2 cellular contexts compared by ENCODE assay signal in the genomic region with DNA sequence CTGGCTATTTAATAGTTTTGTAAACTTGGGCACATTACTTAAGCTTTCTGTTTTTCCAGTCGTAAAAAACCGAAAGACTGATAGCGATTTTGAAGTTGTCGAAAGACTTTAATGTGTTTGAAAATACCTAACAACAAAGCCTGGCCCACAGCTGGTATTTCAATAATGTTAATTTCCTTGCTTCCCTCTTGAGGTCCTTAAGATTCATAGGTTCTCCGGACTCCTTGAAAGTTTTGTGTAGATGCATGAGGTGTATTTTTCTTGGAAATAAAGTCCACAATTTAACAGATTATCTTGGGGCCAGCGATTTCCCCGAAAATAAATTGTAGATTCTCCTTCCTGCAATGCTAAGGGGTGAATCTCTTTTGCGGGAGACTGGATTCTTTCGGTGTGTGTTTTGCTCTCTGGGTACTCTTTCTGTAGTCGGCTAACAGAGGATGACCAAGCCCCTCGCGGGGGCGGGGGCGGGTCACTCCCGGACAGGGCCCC.
TF ChIP-seq lines count a peak whose summit lies in the region.

No MANE protein-coding gene starts in this region.

TF ChIP-seq in SK-N-SH, 30 proteins besides CTCF, POLR2A, EP300 and RAD21 (continued from another document):
- TF ChIP-seq, protein P1, sequence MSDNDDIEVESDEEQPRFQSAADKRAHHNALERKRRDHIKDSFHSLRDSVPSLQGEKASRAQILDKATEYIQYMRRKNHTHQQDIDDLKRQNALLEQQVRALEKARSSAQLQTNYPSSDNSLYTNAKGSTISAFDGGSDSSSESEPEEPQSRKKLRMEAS (IDR thresholded peaks at IDR 0.05; ENCODE audit: low read depth) = no peak
- TF ChIP-seq TAF1 (IDR thresholded peaks at IDR 0.05; ENCODE audit: borderline replicate concordance, low read depth, low read length) (no peak), MEF2A (IDR thresholded peaks at IDR 0.05; ENCODE audit: borderline replicate concordance, low read depth) (no peak), RXRA (IDR thresholded peaks at IDR 0.05; ENCODE audit: borderline replicate concordance, low read depth) (no peak)

TF ChIP-seq in SK-N-SH treated with all-trans-retinoic acid at 6 μM for 48 hours, 23 proteins besides CTCF, POLR2A, EP300 and RAD21 (continued from another document):
- TF ChIP-seq, protein P2, sequence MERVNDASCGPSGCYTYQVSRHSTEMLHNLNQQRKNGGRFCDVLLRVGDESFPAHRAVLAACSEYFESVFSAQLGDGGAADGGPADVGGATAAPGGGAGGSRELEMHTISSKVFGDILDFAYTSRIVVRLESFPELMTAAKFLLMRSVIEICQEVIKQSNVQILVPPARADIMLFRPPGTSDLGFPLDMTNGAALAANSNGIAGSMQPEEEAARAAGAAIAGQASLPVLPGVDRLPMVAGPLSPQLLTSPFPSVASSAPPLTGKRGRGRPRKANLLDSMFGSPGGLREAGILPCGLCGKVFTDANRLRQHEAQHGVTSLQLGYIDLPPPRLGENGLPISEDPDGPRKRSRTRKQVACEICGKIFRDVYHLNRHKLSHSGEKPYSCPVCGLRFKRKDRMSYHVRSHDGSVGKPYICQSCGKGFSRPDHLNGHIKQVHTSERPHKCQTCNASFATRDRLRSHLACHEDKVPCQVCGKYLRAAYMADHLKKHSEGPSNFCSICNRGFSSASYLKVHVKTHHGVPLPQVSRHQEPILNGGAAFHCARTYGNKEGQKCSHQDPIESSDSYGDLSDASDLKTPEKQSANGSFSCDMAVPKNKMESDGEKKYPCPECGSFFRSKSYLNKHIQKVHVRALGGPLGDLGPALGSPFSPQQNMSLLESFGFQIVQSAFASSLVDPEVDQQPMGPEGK (CRISPR knock-in tag; IDR thresholded peaks at IDR 0.05; ENCODE audit: borderline replicate concordance) = no peak
- no peak for TF ChIP-seq ZC3H10 (CRISPR knock-in tag; IDR thresholded peaks at IDR 0.05)
- TF ChIP-seq CSRNP3 (CRISPR knock-in tag; IDR thresholded peaks at IDR 0.05) = no peak
- no peak for TF ChIP-seq ARNTL (CRISPR knock-in tag; IDR thresholded peaks at IDR 0.05; ENCODE audit: borderline replicate concordance, low read depth)
- no peak for TF ChIP-seq TCF4 (CRISPR knock-in tag; IDR thresholded peaks at IDR 0.05; ENCODE audit: borderline replicate concordance)
